1 cellular context compared by ENCODE assay signal in the genomic region with DNA sequence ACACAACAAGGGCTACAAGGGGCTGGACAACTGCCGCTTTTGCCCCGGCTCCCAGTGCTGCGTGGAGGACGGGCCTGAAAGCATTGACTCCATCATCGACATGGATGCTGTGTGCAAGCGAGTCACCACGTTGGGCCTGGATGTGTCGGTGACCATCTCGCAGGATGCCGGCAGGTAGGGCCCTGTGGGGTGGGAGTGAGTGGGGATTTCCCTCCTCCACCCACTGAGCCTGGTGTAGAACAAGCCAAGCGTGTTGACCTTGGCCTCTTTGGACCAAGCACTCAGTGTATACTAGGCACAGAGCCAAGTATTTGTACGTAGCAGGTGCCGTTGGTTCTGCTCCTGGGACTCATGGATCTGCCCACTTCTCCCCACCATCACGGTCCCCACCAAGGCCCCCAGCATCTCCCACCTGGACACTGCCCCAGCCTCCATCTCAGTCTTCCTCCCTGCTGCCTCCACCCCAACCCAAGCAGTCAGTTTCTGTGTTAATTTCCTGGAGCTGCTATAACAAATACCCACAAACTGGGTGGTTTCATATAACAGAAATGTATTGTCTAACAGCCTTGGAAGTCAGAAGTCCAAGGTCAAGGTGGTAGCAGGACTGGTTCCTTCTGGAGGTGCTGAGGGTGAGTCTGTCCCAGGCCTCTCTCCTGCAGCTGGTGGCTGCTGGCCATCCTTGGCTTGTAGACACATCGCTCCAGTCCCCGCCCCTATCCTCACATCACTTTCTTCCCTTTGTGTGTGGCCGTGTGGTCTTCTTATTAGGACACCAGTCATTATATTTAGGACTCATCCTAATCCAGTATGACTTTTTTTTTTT.
A peak's percentile ranks its signal among the peaks of the same experiment; 100 is the strongest.
TF ChIP-seq lines count a peak whose summit lies in the region.

No MANE protein-coding gene starts in this region.

TF ChIP-seq in HepG2, 621 proteins besides CTCF, POLR2A, EP300 and RAD21 (continued from another document and continues in another):
- TF ChIP-seq, protein P1, sequence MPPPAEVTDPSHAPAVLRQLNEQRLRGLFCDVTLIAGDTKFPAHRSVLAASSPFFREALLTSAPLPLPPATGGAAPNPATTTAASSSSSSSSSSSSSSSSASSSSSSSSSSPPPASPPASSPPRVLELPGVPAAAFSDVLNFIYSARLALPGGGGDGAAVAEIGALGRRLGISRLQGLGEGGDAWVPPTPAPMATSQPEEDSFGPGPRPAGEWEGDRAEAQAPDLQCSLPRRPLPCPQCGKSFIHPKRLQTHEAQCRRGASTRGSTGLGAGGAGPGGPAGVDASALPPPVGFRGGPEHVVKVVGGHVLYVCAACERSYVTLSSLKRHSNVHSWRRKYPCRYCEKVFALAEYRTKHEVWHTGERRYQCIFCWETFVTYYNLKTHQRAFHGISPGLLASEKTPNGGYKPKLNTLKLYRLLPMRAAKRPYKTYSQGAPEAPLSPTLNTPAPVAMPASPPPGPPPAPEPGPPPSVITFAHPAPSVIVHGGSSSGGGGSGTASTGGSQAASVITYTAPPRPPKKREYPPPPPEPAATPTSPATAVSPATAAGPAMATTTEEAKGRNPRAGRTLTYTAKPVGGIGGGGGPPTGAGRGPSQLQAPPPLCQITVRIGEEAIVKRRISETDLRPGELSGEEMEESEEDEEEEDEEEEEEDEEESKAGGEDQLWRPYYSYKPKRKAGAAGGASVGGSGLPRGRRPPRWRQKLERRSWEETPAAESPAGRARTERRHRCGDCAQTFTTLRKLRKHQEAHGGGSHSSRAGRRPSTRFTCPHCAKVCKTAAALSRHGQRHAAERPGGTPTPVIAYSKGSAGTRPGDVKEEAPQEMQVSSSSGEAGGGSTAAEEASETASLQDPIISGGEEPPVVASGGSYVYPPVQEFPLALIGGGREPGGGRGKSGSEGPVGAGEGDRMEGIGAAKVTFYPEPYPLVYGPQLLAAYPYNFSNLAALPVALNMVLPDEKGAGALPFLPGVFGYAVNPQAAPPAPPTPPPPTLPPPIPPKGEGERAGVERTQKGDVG (CRISPR knock-in tag; IDR thresholded peaks at IDR 0.05; ENCODE audit: borderline replicate concordance): peak; percentile 90; the same call in 1 of the 2 replicates
- TF ChIP-seq ZNF326 (CRISPR knock-in tag; IDR thresholded peaks at IDR 0.05; ENCODE audit: borderline replicate concordance) (no peak), ZNF768 (CRISPR knock-in tag; IDR thresholded peaks at IDR 0.05) (peak; percentile 26; the same call in 1 of the 2 replicates), JUNB (CRISPR knock-in tag; IDR thresholded peaks at IDR 0.05; ENCODE audit: borderline replicate concordance) (no peak), ZBTB20 (CRISPR knock-in tag; IDR thresholded peaks at IDR 0.05; ENCODE audit: borderline replicate concordance, low read depth) (no peak), GATAD2A (CRISPR knock-in tag; IDR thresholded peaks at IDR 0.05) (peak; percentile 74), ZNF335 (CRISPR knock-in tag; IDR thresholded peaks at IDR 0.05) (no peak), ZBTB21 (CRISPR knock-in tag; IDR thresholded peaks at IDR 0.05) (no peak), SNAPC2 (CRISPR knock-in tag; IDR thresholded peaks at IDR 0.05) (no peak), ZNF670 (CRISPR knock-in tag; IDR thresholded peaks at IDR 0.05; ENCODE audit: borderline replicate concordance) (no peak), SMARCC2 (IDR thresholded peaks at IDR 0.05) (no peak), ZNF547 (CRISPR knock-in tag; IDR thresholded peaks at IDR 0.05) (0 out of 2 replicates have a peak, but pooled peaks have one; percentile 32), SP1 (IDR thresholded peaks at IDR 0.05) (no peak), SP1 (CRISPR knock-in tag; IDR thresholded peaks at IDR 0.05) (no peak), ZNF605 (CRISPR knock-in tag; IDR thresholded peaks at IDR 0.05) (no peak), MAF1 (CRISPR knock-in tag; IDR thresholded peaks at IDR 0.05; ENCODE audit: borderline replicate concordance) (no peak), HDAC2 (CRISPR knock-in tag; IDR thresholded peaks at IDR 0.05) (peak; percentile 44; the same call in 1 of the 2 replicates), ZNF337 (CRISPR knock-in tag; IDR thresholded peaks at IDR 0.05; ENCODE audit: borderline replicate concordance, low read depth) (no peak), CC2D1A (CRISPR knock-in tag; IDR thresholded peaks at IDR 0.05) (no peak), ZBTB8A (CRISPR knock-in tag; IDR thresholded peaks at IDR 0.05; ENCODE audit: borderline replicate concordance, low read depth) (no peak), RBAK (CRISPR knock-in tag; IDR thresholded peaks at IDR 0.05) (no peak), ZMYM4 (CRISPR knock-in tag; IDR thresholded peaks at IDR 0.05) (no peak; the same call in 1 of the 2 replicates), RORA (CRISPR knock-in tag; IDR thresholded peaks at IDR 0.05) (no peak), ZNF276 (CRISPR knock-in tag; IDR thresholded peaks at IDR 0.05; ENCODE audit: low read depth) (no peak), PRDM15 (CRISPR knock-in tag; IDR thresholded peaks at IDR 0.05) (no peak), MIER3 (CRISPR knock-in tag; IDR thresholded peaks at IDR 0.05; ENCODE audit: borderline replicate concordance) (no peak), GPN1 (CRISPR knock-in tag; IDR thresholded peaks at IDR 0.05; ENCODE audit: borderline replicate concordance) (no peak), HINFP (CRISPR knock-in tag; IDR thresholded peaks at IDR 0.05; ENCODE audit: low read depth) (peak; percentile 49; the same call in 1 of the 2 replicates), FOXJ3 (CRISPR knock-in tag; IDR thresholded peaks at IDR 0.05; ENCODE audit: borderline replicate concordance) (no peak), RAD51 (IDR thresholded peaks at IDR 0.05; ENCODE audit: borderline replicate concordance) (no peak)
- TF ChIP-seq, protein P2, sequence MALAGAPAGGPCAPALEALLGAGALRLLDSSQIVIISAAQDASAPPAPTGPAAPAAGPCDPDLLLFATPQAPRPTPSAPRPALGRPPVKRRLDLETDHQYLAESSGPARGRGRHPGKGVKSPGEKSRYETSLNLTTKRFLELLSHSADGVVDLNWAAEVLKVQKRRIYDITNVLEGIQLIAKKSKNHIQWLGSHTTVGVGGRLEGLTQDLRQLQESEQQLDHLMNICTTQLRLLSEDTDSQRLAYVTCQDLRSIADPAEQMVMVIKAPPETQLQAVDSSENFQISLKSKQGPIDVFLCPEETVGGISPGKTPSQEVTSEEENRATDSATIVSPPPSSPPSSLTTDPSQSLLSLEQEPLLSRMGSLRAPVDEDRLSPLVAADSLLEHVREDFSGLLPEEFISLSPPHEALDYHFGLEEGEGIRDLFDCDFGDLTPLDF (CRISPR knock-in tag; IDR thresholded peaks at IDR 0.05): no peak
- TF ChIP-seq, protein P3, sequence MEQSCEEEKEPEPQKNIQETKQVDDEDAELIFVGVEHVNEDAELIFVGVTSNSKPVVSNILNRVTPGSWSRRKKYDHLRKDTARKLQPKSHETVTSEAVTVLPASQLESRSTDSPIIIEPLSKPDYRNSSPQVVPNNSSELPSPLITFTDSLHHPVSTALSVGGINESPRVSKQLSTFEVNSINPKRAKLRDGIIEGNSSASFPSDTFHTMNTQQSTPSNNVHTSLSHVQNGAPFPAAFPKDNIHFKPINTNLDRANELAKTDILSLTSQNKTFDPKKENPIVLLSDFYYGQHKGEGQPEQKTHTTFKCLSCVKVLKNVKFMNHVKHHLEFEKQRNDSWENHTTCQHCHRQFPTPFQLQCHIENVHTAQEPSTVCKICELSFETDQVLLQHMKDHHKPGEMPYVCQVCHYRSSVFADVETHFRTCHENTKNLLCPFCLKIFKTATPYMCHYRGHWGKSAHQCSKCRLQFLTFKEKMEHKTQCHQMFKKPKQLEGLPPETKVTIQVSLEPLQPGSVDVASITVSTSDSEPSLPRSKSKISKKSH (CRISPR knock-in tag; IDR thresholded peaks at IDR 0.05; ENCODE audit: borderline replicate concordance): no peak
- TF ChIP-seq, protein P4, sequence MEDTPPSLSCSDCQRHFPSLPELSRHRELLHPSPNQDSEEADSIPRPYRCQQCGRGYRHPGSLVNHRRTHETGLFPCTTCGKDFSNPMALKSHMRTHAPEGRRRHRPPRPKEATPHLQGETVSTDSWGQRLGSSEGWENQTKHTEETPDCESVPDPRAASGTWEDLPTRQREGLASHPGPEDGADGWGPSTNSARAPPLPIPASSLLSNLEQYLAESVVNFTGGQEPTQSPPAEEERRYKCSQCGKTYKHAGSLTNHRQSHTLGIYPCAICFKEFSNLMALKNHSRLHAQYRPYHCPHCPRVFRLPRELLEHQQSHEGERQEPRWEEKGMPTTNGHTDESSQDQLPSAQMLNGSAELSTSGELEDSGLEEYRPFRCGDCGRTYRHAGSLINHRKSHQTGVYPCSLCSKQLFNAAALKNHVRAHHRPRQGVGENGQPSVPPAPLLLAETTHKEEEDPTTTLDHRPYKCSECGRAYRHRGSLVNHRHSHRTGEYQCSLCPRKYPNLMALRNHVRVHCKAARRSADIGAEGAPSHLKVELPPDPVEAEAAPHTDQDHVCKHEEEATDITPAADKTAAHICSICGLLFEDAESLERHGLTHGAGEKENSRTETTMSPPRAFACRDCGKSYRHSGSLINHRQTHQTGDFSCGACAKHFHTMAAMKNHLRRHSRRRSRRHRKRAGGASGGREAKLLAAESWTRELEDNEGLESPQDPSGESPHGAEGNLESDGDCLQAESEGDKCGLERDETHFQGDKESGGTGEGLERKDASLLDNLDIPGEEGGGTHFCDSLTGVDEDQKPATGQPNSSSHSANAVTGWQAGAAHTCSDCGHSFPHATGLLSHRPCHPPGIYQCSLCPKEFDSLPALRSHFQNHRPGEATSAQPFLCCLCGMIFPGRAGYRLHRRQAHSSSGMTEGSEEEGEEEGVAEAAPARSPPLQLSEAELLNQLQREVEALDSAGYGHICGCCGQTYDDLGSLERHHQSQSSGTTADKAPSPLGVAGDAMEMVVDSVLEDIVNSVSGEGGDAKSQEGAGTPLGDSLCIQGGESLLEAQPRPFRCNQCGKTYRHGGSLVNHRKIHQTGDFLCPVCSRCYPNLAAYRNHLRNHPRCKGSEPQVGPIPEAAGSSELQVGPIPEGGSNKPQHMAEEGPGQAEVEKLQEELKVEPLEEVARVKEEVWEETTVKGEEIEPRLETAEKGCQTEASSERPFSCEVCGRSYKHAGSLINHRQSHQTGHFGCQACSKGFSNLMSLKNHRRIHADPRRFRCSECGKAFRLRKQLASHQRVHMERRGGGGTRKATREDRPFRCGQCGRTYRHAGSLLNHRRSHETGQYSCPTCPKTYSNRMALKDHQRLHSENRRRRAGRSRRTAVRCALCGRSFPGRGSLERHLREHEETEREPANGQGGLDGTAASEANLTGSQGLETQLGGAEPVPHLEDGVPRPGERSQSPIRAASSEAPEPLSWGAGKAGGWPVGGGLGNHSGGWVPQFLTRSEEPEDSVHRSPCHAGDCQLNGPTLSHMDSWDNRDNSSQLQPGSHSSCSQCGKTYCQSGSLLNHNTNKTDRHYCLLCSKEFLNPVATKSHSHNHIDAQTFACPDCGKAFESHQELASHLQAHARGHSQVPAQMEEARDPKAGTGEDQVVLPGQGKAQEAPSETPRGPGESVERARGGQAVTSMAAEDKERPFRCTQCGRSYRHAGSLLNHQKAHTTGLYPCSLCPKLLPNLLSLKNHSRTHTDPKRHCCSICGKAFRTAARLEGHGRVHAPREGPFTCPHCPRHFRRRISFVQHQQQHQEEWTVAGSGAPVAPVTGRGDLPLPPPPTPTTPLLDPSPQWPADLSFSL (CRISPR knock-in tag; IDR thresholded peaks at IDR 0.05): no peak
